ENCODE assay signal across 33 cellular contexts in genomic region chr1:113125469-113125868, GRCh38.
"Had no signal": no experiment of that assay in that cellular context is flagged by ENCODE, and none has a peak within 500 bp of the region (broad histone marks: within the 10 kb centered on the region; RNA-seq: fewer than 3 reads in every experiment).

No MANE protein-coding gene starts in this region.

- H3K9me3 Mint-ChIP-seq: activated CD4-positive, alpha-beta T cell treated with anti-CD3 and anti-CD28 coated beads, Interleukin-2, amount 10 ng/mL, durations not matched to agents 7 days and 5 days; T-helper 1 cell treated with Interleukin-12 subunit alpha and Interleukin-12 subunit beta and Interleukin-4 antibody, amounts not matched to agents 30 μg/mL and 1 μg/mL, for 36 hours; T-helper 2 cell treated with Interferon-gamma antibody and Interleukin-4, amounts not matched to agents 5 μg/mL and 100 μg/mL, for 36 hours had no signal

- H3K4me3 Mint-ChIP-seq: activated CD4-positive, alpha-beta T cell treated with anti-CD3 and anti-CD28 coated beads, Interleukin-2, amount 10 ng/mL, durations not matched to agents 7 days and 5 days; activated CD8-positive, alpha-beta memory T cell treated with anti-CD3 and anti-CD28 coated beads, Interleukin-2, amount 10 ng/mL, durations not matched to agents 7 days and 5 days; T-helper 1 cell treated with Interleukin-12 subunit alpha and Interleukin-12 subunit beta and Interleukin-4 antibody, amounts not matched to agents 30 μg/mL and 1 μg/mL, for 36 hours; T-helper 2 cell treated with Interferon-gamma antibody and Interleukin-4, amounts not matched to agents 5 μg/mL and 100 μg/mL, for 36 hours had no signal

- H3K4me1 ChIP-seq: breast epithelium, Peyer's patch, SJSA1 had no signal

- H3K36me3 ChIP-seq: breast epithelium had no signal

- H3K27ac ChIP-seq: adrenal gland, breast epithelium, Peyer's patch, SJSA1 had no signal

- H3K4me3 ChIP-seq: adrenal gland, body of pancreas, breast epithelium, MG63, Peyer's patch, SJSA1 had no signal

- H3K27me3 ChIP-seq: adrenal gland, body of pancreas, breast epithelium, MG63, Peyer's patch, SJSA1 had no signal

- H3K27ac Mint-ChIP-seq: activated CD4-positive, alpha-beta T cell treated with anti-CD3 and anti-CD28 coated beads, Interleukin-2, amount 10 ng/mL, durations not matched to agents 7 days and 5 days; activated CD8-positive, alpha-beta memory T cell treated with anti-CD3 and anti-CD28 coated beads, Interleukin-2, amount 10 ng/mL, durations not matched to agents 7 days and 5 days; T-helper 1 cell treated with Interleukin-12 subunit alpha and Interleukin-12 subunit beta and Interleukin-4 antibody, amounts not matched to agents 30 μg/mL and 1 μg/mL, for 36 hours; T-helper 2 cell treated with Interferon-gamma antibody and Interleukin-4, amounts not matched to agents 5 μg/mL and 100 μg/mL, for 36 hours had no signal

- ATAC-seq: activated CD8-positive, alpha-beta memory T cell treated with anti-CD3 and anti-CD28 coated beads, Interleukin-2, amount 10 ng/mL, durations not matched to agents 7 days and 5 days; body of pancreas; PC-3 had no signal

- H3K9me3 ChIP-seq: adrenal gland, body of pancreas, breast epithelium, MG63, Peyer's patch, SJSA1, SK-N-SH had no signal

- DNase-seq: activated CD4-positive, alpha-beta T cell treated with anti-CD3 and anti-CD28 coated beads for 1 hour; activated CD4-positive, alpha-beta T cell treated with anti-CD3 and anti-CD28 coated beads, Interleukin-2, amount 10 ng/mL, durations not matched to agents 7 days and 5 days; activated CD4-positive, alpha-beta T cell treated with anti-CD3 and anti-CD28 coated beads, Interleukin-2, amount 50 U/mL, for 48 hours; activated CD8-positive, alpha-beta memory T cell treated with anti-CD3 and anti-CD28 coated beads for 24 hours; activated CD8-positive, alpha-beta memory T cell treated with anti-CD3 and anti-CD28 coated beads, Interleukin-2, amount 10 ng/mL, durations not matched to agents 7 days and 5 days; activated CD8-positive, alpha-beta memory T cell treated with anti-CD3 and anti-CD28 coated beads, Interleukin-2, amount 50 U/mL, for 48 hours; activated effector memory CD4-positive, alpha-beta T cell treated with anti-CD3 and anti-CD28 coated beads, Interleukin-2, amount 50 U/mL, for 16 hours; activated naive CD4-positive, alpha-beta T cell; activated naive CD4-positive, alpha-beta T cell treated with anti-CD3 and anti-CD28 coated beads, Interleukin-2, amount 50 U/mL, for 16 hours; adrenal gland; body of pancreas; Kasumi-1; KG1; MG63; NCI-H1048; NCI-H1105 treated with DMSO at 0.1 percent for 48 hours; NCI-H1436; NCI-H1694; NCI-H1930; NCI-H2081 treated with DMSO at 0.1 percent for 48 hours; NCI-H226; NCI-H446 treated with DMSO at 0.1 percent for 48 hours; NCI-H524 treated with DMSO at 0.1 percent for 48 hours; NK-92 treated with Interleukin-12 subunit alpha and Interleukin-12 subunit beta, amount 100 ng/mL, for 24 hours; PC-3; Peyer's patch; RPMI8226; SHP77 treated with DMSO at 0.1 percent for 48 hours; SK-N-SH had no signal

- H3K27me3 Mint-ChIP-seq: activated CD4-positive, alpha-beta T cell treated with anti-CD3 and anti-CD28 coated beads, Interleukin-2, amount 10 ng/mL, durations not matched to agents 7 days and 5 days; activated CD8-positive, alpha-beta memory T cell treated with anti-CD3 and anti-CD28 coated beads, Interleukin-2, amount 10 ng/mL, durations not matched to agents 7 days and 5 days had no signal
